ENCODE assay signal across 17 cellular contexts in the genomic region with DNA sequence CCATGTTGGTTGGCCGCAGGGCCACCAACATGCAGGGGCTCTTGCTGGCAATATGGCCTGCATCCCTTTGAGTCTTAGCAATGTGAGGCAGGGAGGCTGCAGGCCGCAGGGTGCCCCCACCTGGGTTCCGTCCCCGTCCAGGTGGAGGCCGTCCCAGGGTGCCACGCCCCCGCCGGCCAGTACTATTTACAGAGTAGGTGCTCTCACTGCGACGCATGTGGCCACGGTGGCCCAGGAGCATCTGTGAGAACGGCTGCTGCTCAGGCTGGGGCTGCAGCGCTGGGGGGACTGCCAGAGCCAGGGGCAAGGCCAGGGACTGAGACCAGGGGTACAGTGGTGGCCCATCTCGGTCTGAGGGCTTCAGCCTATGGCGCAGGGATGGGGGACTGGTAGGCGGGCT. TPM values are rescaled to one million over a fixed set of nuclear protein-coding genes. Genes with fewer than 3 reads are reported as not detected.
DNase-seq lines count a peak whose midpoint lies in the region; FAIRE-seq and TF ChIP-seq lines count a peak whose summit lies in the region.
"Had no signal": no experiment of that assay in that cellular context is flagged by ENCODE, and none has a peak within 500 bp of the region (broad histone marks: within the 10 kb centered on the region; RNA-seq: fewer than 3 reads in every experiment).

No MANE protein-coding gene starts in this region.

- H3K4me2 ChIP-seq in BLaER1 treated with 17β-estradiol and CSF1 and Interleukin-3, amounts not matched to agents 10 nM and 100 nM = peak overlapping the region in 10 of 11 experiments; percentile 2 to 100 (median 96); a peak in 16 of 22 replicates

- H3K9me3 Mint-ChIP-seq in neural crest cell = no peaks in the 10 kb centered on the region
- H3K9me3 Mint-ChIP-seq: CD4-positive, alpha-beta memory T cell; H9 had no signal

- no peak overlapping the region for H3K27ac ChIP-seq in BLaER1 treated with 17β-estradiol and CSF1 and Interleukin-3, amounts not matched to agents 10 nM and 100 nM
- H3K27ac ChIP-seq in Peyer's patch = no peak overlapping the region
- H3K27ac ChIP-seq: HL-60 had no signal

- TF ChIP-seq POLR2A in Peyer's patch (IDR thresholded peaks at IDR 0.05) = no peak

- H3K9ac ChIP-seq in BLaER1 treated with 17β-estradiol and CSF1 and Interleukin-3, amounts not matched to agents 10 nM and 100 nM = peak overlapping the region in 4 of 11 experiments; percentile 13 to 92 (median 35); a peak in 1 of 22 replicates

- FAIRE-seq in HTR-8/SVneo (lab: Jason Lieb, UNC) = peak; percentile 28
- FAIRE-seq: GM12878, H1, K562 had no signal

- H4K20me1 ChIP-seq in BLaER1 treated with 17β-estradiol and CSF1 and Interleukin-3, amounts not matched to agents 10 nM and 100 nM = peaks cover 22 to 91% (median 74%) of the 10 kb centered on the region in 11 experiments; a peak in 21 of 22 replicates

- peaks cover 2% of the 10 kb centered on the region for H3K36me3 Mint-ChIP-seq in neural crest cell (ENCODE audit: low read depth)

- no peak for DNase-seq in HTR-8/SVneo (ENCODE audit: insufficient read length, low spot score)
- DNase-seq in neural crest cell (ENCODE audit: low read depth, low spot score) = no peak
- no peak for DNase-seq in Ammon's horn (ENCODE audit: low spot score)
- no peak for DNase-seq in Peyer's patch
- no peak for DNase-seq in NCI-H1930 (lab: John Stamatoyannopoulos, UW)
- DNase-seq: BE2C, Calu3, DMS79 treated with DMSO at 0.1 percent for 48 hours, H9, IMR-90 had no signal

- peak overlapping the region; percentile 54 for H3K4me3 Mint-ChIP-seq in neural crest cell
- H3K4me3 Mint-ChIP-seq: H9 had no signal

- no peak for TF ChIP-seq CTCF in neural crest cell (conservative IDR thresholded peaks at IDR 0.05)
- no peak for TF ChIP-seq CTCF in Peyer's patch (IDR thresholded peaks at IDR 0.05)

- H3K36me3 ChIP-seq in BLaER1 treated with 17β-estradiol and CSF1 and Interleukin-3, amounts not matched to agents 10 nM and 100 nM = peaks cover 0 to 26% (median 9%) of the 10 kb centered on the region in 11 experiments; a peak in 10 of 22 replicates
- H3K36me3 ChIP-seq in Peyer's patch = no peaks in the 10 kb centered on the region
- H3K36me3 ChIP-seq: BE2C had no signal

- H3K9me3 ChIP-seq in BLaER1 treated with 17β-estradiol and CSF1 and Interleukin-3, amounts not matched to agents 10 nM and 100 nM (replicated peaks in 1 of 11) = no peaks in the 10 kb centered on the region
- H3K9me3 ChIP-seq in Peyer's patch = no peaks in the 10 kb centered on the region
- H3K9me3 ChIP-seq: BE2C had no signal

- H3K27me3 Mint-ChIP-seq in neural crest cell (ENCODE audit: low read depth) = peaks cover 37% of the 10 kb centered on the region
- H3K27me3 Mint-ChIP-seq: CD4-positive, alpha-beta memory T cell had no signal

- H3K27ac Mint-ChIP-seq in neural crest cell (ENCODE audit: unreplicated experiment) = no peak overlapping the region
- H3K27ac Mint-ChIP-seq: CD14-positive monocyte, H9 had no signal

- H3K4me1 ChIP-seq in BLaER1 treated with 17β-estradiol and CSF1 and Interleukin-3, amounts not matched to agents 10 nM and 100 nM = peaks cover 55 to 84% (median 70%) of the 10 kb centered on the region in 10 experiments
- peaks cover 7 to 53% (median 18%) of the 10 kb centered on the region in 4 donors for H3K4me1 ChIP-seq in Peyer's patch

- H3K27me3 ChIP-seq in BLaER1 treated with 17β-estradiol and CSF1 and Interleukin-3, amounts not matched to agents 10 nM and 100 nM = peaks cover 22 to 39% (median 31%) of the 10 kb centered on the region in 11 experiments
- no peaks in the 10 kb centered on the region for H3K27me3 ChIP-seq in Peyer's patch
- H3K27me3 ChIP-seq: BE2C had no signal

- peaks cover 7% of the 10 kb centered on the region for H3K4me1 Mint-ChIP-seq in neural crest cell

- H3K4me3 ChIP-seq in BLaER1 treated with 17β-estradiol and CSF1 and Interleukin-3, amounts not matched to agents 10 nM and 100 nM = no peak overlapping the region
- H3K4me3 ChIP-seq in Peyer's patch = no peak overlapping the region
- H3K4me3 ChIP-seq: GM12878, K562 had no signal

RNA-seq across cellular contexts. Expression of gene MATCAP1, which starts 3.6 kb away (rescaled TPM):
- 90.9 and 97.7 TPM in 2 replicates for total RNA-seq in neural crest cell
- 10 to 100 TPM; 20.8 to 57.8 (median 42.3) TPM for total RNA-seq in Peyer's patch

RNA-seq across cellular contexts. Expression of gene EXOC3L1, which starts 9.8 kb away (rescaled TPM):
- total RNA-seq in neural crest cell (0.30 and 0.44 TPM in 2 replicates), Peyer's patch (10 to 100 TPM in 1 of 4 donors, 1 to 10 TPM in 3; 1.2 to 10.9 (median 4.7) TPM)
- total RNA-seq: CD4-positive, alpha-beta memory T cell; GM12878; IMR-90; K562 had no signal

RNA-seq across cellular contexts. Expression of gene NOL3, which starts 9.8 kb away (rescaled TPM):
- 4.5 and 5.8 TPM in 2 replicates for total RNA-seq in neural crest cell
- total RNA-seq in Peyer's patch = 10 to 100 TPM; 24.4 to 65.2 (median 34.1) TPM

RNA-seq across cellular contexts. Expression of gene E2F4, which starts 11.8 kb away (rescaled TPM):
- 89.7 and 97.0 TPM in 2 replicates for total RNA-seq in neural crest cell
- total RNA-seq in Peyer's patch = 100 to 1,000 TPM; 122 to 182 (median 144) TPM

RNA-seq across cellular contexts. Expression of gene HSF4, which starts 15.6 kb away (rescaled TPM):
- total RNA-seq in neural crest cell (1.3 TPM in 1 of 2 replicates, not detected in the other), Peyer's patch (100 to 1,000 TPM in 1 of 4 donors, 10 to 100 TPM in 3; 15.6 to 140 (median 69.8) TPM)
- total RNA-seq: H1 had no signal
